8 cellular contexts compared by ENCODE assay signal in genomic region chr15:43518073-43518761, GRCh38. TPM values are rescaled to one million over a fixed set of nuclear protein-coding genes. Genes with fewer than 3 reads are reported as not detected.
DNase-seq lines count a peak whose midpoint lies in the region; ATAC-seq and TF ChIP-seq lines count a peak whose summit lies in the region.

No MANE protein-coding gene starts in this region.

- peak overlapping the region; percentile 53 to 60 for H3K4me3 ChIP-seq in right atrium auricular region

- peak overlapping the region; percentile 79 for H3K4me3 Mint-ChIP-seq in activated naive CD8-positive, alpha-beta T cell

- intact Hi-C loops in posterior cingulate gyrus (cut with DNase I), result loop anchor here (10.0 kb wide), 1 partner anchor 1243 kb away; the partner anchor contains the start of genes GANC and TMEM87A

- H3K27me3 Mint-ChIP-seq in activated naive CD8-positive, alpha-beta T cell, result no peaks in the 10 kb centered on the region

- H3K4me1 ChIP-seq in right atrium auricular region, result peaks cover 0 to 47% of the 10 kb centered on the region in 2 donors

- TF ChIP-seq CTCF in right atrium auricular region (IDR thresholded peaks at IDR 0.05), result no peak

- H3K27me3 ChIP-seq in right atrium auricular region, result no peaks in the 10 kb centered on the region

- H3K36me3 ChIP-seq in right atrium auricular region, result peaks cover 28% of the 10 kb centered on the region

- H3K9me3 ChIP-seq in right atrium auricular region, result no peaks in the 10 kb centered on the region

- DNase-seq in COLO668 (lab: John Stamatoyannopoulos, UW; ENCODE audit: unreplicated experiment) (peak; percentile 61), NCI-H1105 (lab: John Stamatoyannopoulos, UW) (peak; percentile 42), right atrium auricular region (ENCODE audit: low spot score) (peak; percentile 59), posterior cingulate gyrus (peak; percentile 66 to 96 (median 74)), UCSD-AML1 (lab: John Stamatoyannopoulos, UW; ENCODE audit: unreplicated experiment) (no peak)
- no peak for DNase-seq in stimulated activated CD8-positive, alpha-beta memory T cell treated with anti-CD3 and anti-CD28 coated beads, Interleukin-4, amount 100 ng/mL, for 48 hours

- H3K4me1 Mint-ChIP-seq in activated naive CD8-positive, alpha-beta T cell (ENCODE audit: low read depth), result peaks cover 35% of the 10 kb centered on the region

- H3K27ac ChIP-seq in right atrium auricular region, result peak overlapping the region; percentile 85 to 86

- ATAC-seq in HG03457 (IDR thresholded peaks at IDR 0.05; ENCODE audit: unreplicated experiment), result no peak

- H3K9me3 Mint-ChIP-seq in activated naive CD8-positive, alpha-beta T cell (ENCODE audit: low read depth), result no peaks in the 10 kb centered on the region

- H3K27ac Mint-ChIP-seq in activated naive CD8-positive, alpha-beta T cell, result no peak overlapping the region

- H3K36me3 Mint-ChIP-seq in activated naive CD8-positive, alpha-beta T cell, result no peaks in the 10 kb centered on the region

RNA-seq across cellular contexts. Expression of gene MAP1A, which starts 0.8 kb away (rescaled TPM):
- 10 to 100 TPM; 39.3 to 52.7 TPM for total RNA-seq in right atrium auricular region

RNA-seq across cellular contexts. Expression of gene TP53BP1, which starts 25.3 kb away (rescaled TPM):
- total RNA-seq in right atrium auricular region, result 10 to 100 TPM; 23.1 to 34.2 TPM

Comparison
In these comparisons a context has a peak if more than half of its experiments do, and no peak if none do; other contexts are left out.
1. DNase-seq: peak in COLO668 (single experiment), NCI-H1105 (single experiment), right atrium auricular region (single experiment) and posterior cingulate gyrus (10 of 10); none in UCSD-AML1 (single experiment) and stimulated activated CD8-positive, alpha-beta memory T cell treated with anti-CD3 and anti-CD28 coated beads, Interleukin-4, amount 100 ng/mL, for 48 hours (single experiment).